Comparison of ENCODE assay signal across 1 cellular context in the genomic region with DNA sequence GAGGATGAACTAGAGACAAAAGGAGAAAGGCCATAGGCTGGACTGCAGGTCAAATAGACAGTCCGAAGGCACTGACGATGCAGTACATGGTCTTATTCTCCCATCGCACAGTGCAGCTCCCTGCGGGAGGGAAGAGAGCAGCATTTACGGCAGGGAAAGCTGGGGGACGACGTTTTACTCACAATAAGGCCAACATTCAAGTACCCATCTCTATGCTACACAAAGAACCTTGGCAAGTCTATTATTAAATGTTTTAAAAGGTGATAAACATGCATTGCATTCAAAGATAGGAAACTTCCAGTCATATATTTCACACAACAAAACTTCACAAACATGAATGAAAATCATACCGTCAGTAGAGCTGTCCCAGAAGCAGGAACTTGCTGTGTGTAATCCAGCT.
TF ChIP-seq lines count a peak whose summit lies in the region.

No MANE protein-coding gene starts in this region.

TF ChIP-seq in K562, 482 proteins besides CTCF, POLR2A, EP300 and RAD21:
- TF ChIP-seq TEAD1 (CRISPR knock-in tag; IDR thresholded peaks at IDR 0.05) (no peak), RBM17 (IDR thresholded peaks at IDR 0.05; ENCODE audit: borderline replicate concordance, low read depth, low read length) (no peak), ZBTB7A (IDR thresholded peaks at IDR 0.05; ENCODE audit: borderline replicate concordance, control insufficient read depth, low read depth, low read length) (no peak), SUPT5H (IDR thresholded peaks at IDR 0.05) (peak; percentile 39), ZNF583 (CRISPR knock-in tag; IDR thresholded peaks at IDR 0.05) (no peak), POLR2G (IDR thresholded peaks at IDR 0.05; ENCODE audit: low read depth, low read length) (0 out of 2 replicates have a peak, but pooled peaks have one; percentile 23), ADNP (tag; IDR thresholded peaks at IDR 0.05) (no peak), KLF1 (tag; IDR thresholded peaks at IDR 0.05) (no peak), TAF9B (IDR thresholded peaks at IDR 0.05; ENCODE audit: partially characterized antibody) (no peak), CEBPG (CRISPR knock-in tag; IDR thresholded peaks at IDR 0.05) (no peak), CEBPG (tag; conservative IDR thresholded peaks at IDR 0.05 in 1 of 2, IDR thresholded peaks at IDR 0.05 in 1 of 2) (no peak), ZNF134 (CRISPR knock-in tag; conservative IDR thresholded peaks at IDR 0.05) (no peak), PHF20 (IDR thresholded peaks at IDR 0.05; ENCODE audit: partially characterized antibody) (no peak)
- TF ChIP-seq, protein P1, sequence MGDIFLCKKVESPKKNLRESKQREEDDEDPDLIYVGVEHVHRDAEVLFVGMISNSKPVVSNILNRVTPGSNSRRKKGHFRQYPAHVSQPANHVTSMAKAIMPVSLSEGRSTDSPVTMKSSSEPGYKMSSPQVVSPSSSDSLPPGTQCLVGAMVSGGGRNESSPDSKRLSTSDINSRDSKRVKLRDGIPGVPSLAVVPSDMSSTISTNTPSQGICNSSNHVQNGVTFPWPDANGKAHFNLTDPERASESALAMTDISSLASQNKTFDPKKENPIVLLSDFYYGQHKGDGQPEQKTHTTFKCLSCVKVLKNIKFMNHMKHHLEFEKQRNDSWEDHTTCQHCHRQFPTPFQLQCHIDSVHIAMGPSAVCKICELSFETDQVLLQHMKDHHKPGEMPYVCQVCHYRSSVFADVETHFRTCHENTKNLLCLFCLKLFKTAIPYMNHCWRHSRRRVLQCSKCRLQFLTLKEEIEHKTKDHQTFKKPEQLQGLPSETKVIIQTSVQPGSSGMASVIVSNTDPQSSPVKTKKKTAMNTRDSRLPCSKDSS (IDR thresholded peaks at IDR 0.05; ENCODE audit: low read depth, partially characterized antibody) = no peak
- TF ChIP-seq, protein P2, sequence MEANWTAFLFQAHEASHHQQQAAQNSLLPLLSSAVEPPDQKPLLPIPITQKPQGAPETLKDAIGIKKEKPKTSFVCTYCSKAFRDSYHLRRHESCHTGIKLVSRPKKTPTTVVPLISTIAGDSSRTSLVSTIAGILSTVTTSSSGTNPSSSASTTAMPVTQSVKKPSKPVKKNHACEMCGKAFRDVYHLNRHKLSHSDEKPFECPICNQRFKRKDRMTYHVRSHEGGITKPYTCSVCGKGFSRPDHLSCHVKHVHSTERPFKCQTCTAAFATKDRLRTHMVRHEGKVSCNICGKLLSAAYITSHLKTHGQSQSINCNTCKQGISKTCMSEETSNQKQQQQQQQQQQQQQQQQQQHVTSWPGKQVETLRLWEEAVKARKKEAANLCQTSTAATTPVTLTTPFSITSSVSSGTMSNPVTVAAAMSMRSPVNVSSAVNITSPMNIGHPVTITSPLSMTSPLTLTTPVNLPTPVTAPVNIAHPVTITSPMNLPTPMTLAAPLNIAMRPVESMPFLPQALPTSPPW (CRISPR knock-in tag; IDR thresholded peaks at IDR 0.05) = no peak
- TF ChIP-seq, protein P3, sequence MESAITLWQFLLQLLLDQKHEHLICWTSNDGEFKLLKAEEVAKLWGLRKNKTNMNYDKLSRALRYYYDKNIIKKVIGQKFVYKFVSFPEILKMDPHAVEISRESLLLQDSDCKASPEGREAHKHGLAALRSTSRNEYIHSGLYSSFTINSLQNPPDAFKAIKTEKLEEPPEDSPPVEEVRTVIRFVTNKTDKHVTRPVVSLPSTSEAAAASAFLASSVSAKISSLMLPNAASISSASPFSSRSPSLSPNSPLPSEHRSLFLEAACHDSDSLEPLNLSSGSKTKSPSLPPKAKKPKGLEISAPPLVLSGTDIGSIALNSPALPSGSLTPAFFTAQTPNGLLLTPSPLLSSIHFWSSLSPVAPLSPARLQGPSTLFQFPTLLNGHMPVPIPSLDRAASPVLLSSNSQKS (CRISPR knock-in tag; IDR thresholded peaks at IDR 0.05) = no peak
